In genomic region chr5:43580402-43581210, GRCh38 we compare ENCODE assay signal across 1 cellular context.
TF ChIP-seq lines count a peak whose summit lies in the region.
"Not testable (repeated sequence)": the region's sequence is repeated elsewhere in the genome, so short reads cannot be mapped to it uniquely, and the experiment has no call there.

No MANE protein-coding gene starts in this region.

TF ChIP-seq in K562, 482 proteins besides CTCF, POLR2A, EP300 and RAD21:
- not testable (repeated sequence) for TF ChIP-seq PBX2 (CRISPR knock-in tag; IDR thresholded peaks at IDR 0.05; ENCODE audit: low read depth); NR2C1 (IDR thresholded peaks at IDR 0.05)
- 0 out of 2 replicates have a peak, but pooled peaks have one; percentile 6 for TF ChIP-seq PBX2 (tag; conservative IDR thresholded peaks at IDR 0.05; ENCODE audit: low read depth)
- TF ChIP-seq NR2C1 (tag; IDR thresholded peaks at IDR 0.05): peak; percentile 35; the same call in 1 of the 2 replicates
- TF ChIP-seq MEF2D (tag; conservative IDR thresholded peaks at IDR 0.05; ENCODE audit: low read depth): 0 out of 2 replicates have a peak, but pooled peaks have one; percentile 32
- TF ChIP-seq PTTG1 (tag; IDR thresholded peaks at IDR 0.05; ENCODE audit: low read depth): peak; percentile 57
- TF ChIP-seq PTRF (tag; IDR thresholded peaks at IDR 0.05): 0 out of 2 replicates have a peak, but pooled peaks have one; percentile 62
- peak; percentile 58 for TF ChIP-seq ZNF592 (IDR thresholded peaks at IDR 0.05)
